In the genomic region with DNA sequence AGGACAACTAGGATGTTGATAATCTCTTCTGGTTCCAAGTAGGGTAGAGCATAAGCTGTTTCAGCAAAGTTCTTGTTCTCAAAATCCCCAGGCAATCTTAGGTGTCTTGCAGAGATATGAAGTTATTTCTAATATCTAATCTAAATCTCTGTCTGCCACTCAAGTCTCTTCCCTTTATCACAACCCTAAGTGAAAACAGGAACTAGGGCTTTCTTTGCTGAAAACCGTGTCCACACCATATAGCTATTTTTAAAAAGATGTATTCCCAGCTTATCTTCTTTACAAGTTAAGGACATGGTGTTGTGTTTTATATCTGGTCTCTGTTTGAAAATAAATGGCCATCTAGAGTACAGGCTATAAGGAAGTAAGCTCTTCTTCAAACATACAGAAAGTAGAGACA, we compare ENCODE assay signal across 21 cellular contexts. TPM values are rescaled to one million over a fixed set of nuclear protein-coding genes. Genes with fewer than 3 reads are reported as not detected.
"Had no signal": no experiment of that assay in that cellular context is flagged by ENCODE, and none has a peak within 500 bp of the region (broad histone marks: within the 10 kb centered on the region; RNA-seq: fewer than 3 reads in every experiment).

No MANE protein-coding gene starts in this region.

- H3K4me3 Mint-ChIP-seq: activated CD8-positive, alpha-beta T cell treated with anti-CD3 and anti-CD28 coated beads for 36 hours; activated naive CD4-positive, alpha-beta T cell treated with anti-CD3 and anti-CD28 coated beads, Interleukin-2, amount 50 U/mL, for 24 hours; immature natural killer cell; nephron had no signal

- H3K27ac ChIP-seq: adrenal gland, cardiac muscle cell, epithelial cell of prostate, heart left ventricle, tibial artery, uterus had no signal

- ATAC-seq: activated CD8-positive, alpha-beta T cell treated with anti-CD3 and anti-CD28 coated beads for 36 hours; heart left ventricle had no signal

- H3K4me3 ChIP-seq: adrenal gland, cardiac muscle cell, heart left ventricle, tibial artery, uterus had no signal

- H3K4me1 ChIP-seq: adrenal gland, tibial artery, uterus had no signal

- DNase-seq: activated CD4-positive, alpha-beta T cell treated with anti-CD3 and anti-CD28 coated beads for 48 hours; activated CD8-positive, alpha-beta memory T cell treated with anti-CD3 and anti-CD28 coated beads, Interleukin-2, amount 50 U/mL, for 4 hours; activated CD8-positive, alpha-beta T cell treated with anti-CD3 and anti-CD28 coated beads for 36 hours; activated effector memory CD4-positive, alpha-beta T cell treated with anti-CD3 and anti-CD28 coated beads, Interleukin-2, amount 50 U/mL, for 16 hours; activated T-cell treated with anti-CD3 and anti-CD28 coated beads, Interleukin-2, amount 50 U/mL, for 48 hours; adrenal gland; heart left ventricle; immature natural killer cell; mesendoderm; nucleus accumbens; posterior cingulate gyrus; retina; stimulated activated CD4-positive, alpha-beta T cell treated with anti-CD3 and anti-CD28 coated beads, Interleukin-4, amount 100 ng/mL, for 1 hour; stimulated activated naive CD4-positive, alpha-beta T cell; tibial artery; uterus had no signal

- H3K27me3 ChIP-seq: adrenal gland, cardiac muscle cell, heart left ventricle, tibial artery, uterus had no signal

- H3K27ac Mint-ChIP-seq: activated CD8-positive, alpha-beta T cell treated with anti-CD3 and anti-CD28 coated beads for 36 hours; activated naive CD4-positive, alpha-beta T cell treated with anti-CD3 and anti-CD28 coated beads, Interleukin-2, amount 50 U/mL, for 24 hours; immature natural killer cell; nephron had no signal

- H3K9me3 Mint-ChIP-seq: activated naive CD4-positive, alpha-beta T cell treated with anti-CD3 and anti-CD28 coated beads, Interleukin-2, amount 50 U/mL, for 24 hours; immature natural killer cell; nephron had no signal

- H3K27me3 Mint-ChIP-seq: activated CD8-positive, alpha-beta T cell treated with anti-CD3 and anti-CD28 coated beads for 36 hours; activated naive CD4-positive, alpha-beta T cell treated with anti-CD3 and anti-CD28 coated beads, Interleukin-2, amount 50 U/mL, for 24 hours had no signal

RNA-seq across cellular contexts. Expression of gene DLEU7, which starts 54.8 kb away (rescaled TPM):
- total RNA-seq: activated CD8-positive, alpha-beta T cell treated with anti-CD3 and anti-CD28 coated beads for 36 hours; cardiac muscle cell; dermis microvascular lymphatic vessel endothelial cell; uterus had no signal
- polyA plus RNA-seq: cardiac muscle cell, immature natural killer cell had no signal
